27 cellular contexts compared by ENCODE assay signal in genomic region chr1:210800756-210801155, GRCh38.
"Had no signal": no experiment of that assay in that cellular context is flagged by ENCODE, and none has a peak within 500 bp of the region (broad histone marks: within the 10 kb centered on the region; RNA-seq: fewer than 3 reads in every experiment).

No MANE protein-coding gene starts in this region.

- H3K27ac ChIP-seq: cardiac muscle cell, epithelial cell of prostate, gastroesophageal sphincter, right lobe of liver, skin epidermis, testis, transverse colon had no signal

- H3K4me1 Mint-ChIP-seq: activated B cell treated with CpG ODN at 0.5 μM for 24 hours, brain, nephron, T-cell had no signal

- H3K9me3 Mint-ChIP-seq: activated B cell treated with CpG ODN at 0.5 μM for 24 hours; activated CD8-positive, alpha-beta T cell treated with anti-CD3 and anti-CD28 coated beads for 36 hours; activated naive CD4-positive, alpha-beta T cell treated with anti-CD3 and anti-CD28 coated beads, Interleukin-2, amount 50 U/mL, for 72 hours; activated T-helper 2 cell treated with anti-CD3 and anti-CD28 coated beads, Interferon-gamma antibody, Interleukin-2, Interleukin-4, amounts not matched to agents 10 μg/mL and 5 μg/mL and 100 μg/mL, durations not matched to agents 14 hours and 24 hours and 36 hours; brain; nephron; T-cell; T-helper 2 cell treated with Interferon-gamma antibody and Interleukin-4, amounts not matched to agents 5 μg/mL and 100 μg/mL, for 36 hours had no signal

- DNase-seq: activated B cell treated with CpG ODN at 0.5 μM for 24 hours; activated CD4-positive, alpha-beta T cell treated with anti-CD3 and anti-CD28 coated beads, Interleukin-2, amount 50 U/mL, for 1 hour; activated CD8-positive, alpha-beta T cell treated with anti-CD3 and anti-CD28 coated beads for 36 hours; activated T-cell treated with anti-CD3 and anti-CD28 coated beads, Interleukin-2, amount 50 U/mL, for 48 hours; anterior cingulate cortex; dermis blood vessel endothelial cell; effector CD4-positive, alpha-beta T cell; hippocampal formation; left cardiac atrium; mammary epithelial cell; posterior cingulate gyrus; right lobe of liver; stimulated activated CD4-positive, alpha-beta T cell treated with anti-CD3 and anti-CD28 coated beads, Interleukin-12 subunit alpha, Interleukin-12 subunit beta, amount 100 ng/mL, for 4 hours; stimulated activated CD4-positive, alpha-beta T cell treated with anti-CD3 and anti-CD28 coated beads, Interleukin-4, amount 100 ng/mL, for 1 hour; stimulated activated naive CD8-positive, alpha-beta T cell treated with anti-CD3 and anti-CD28 coated beads, Interleukin-15, Interleukin-2, amounts not matched to agents 100 U/mL and 50 U/mL, for 24 hours; T-cell; testis; transverse colon had no signal

- H3K27me3 Mint-ChIP-seq: brain had no signal

- H3K4me3 Mint-ChIP-seq: activated B cell treated with CpG ODN at 0.5 μM for 24 hours; activated CD8-positive, alpha-beta T cell treated with anti-CD3 and anti-CD28 coated beads for 36 hours; brain; nephron; T-cell; T-helper 2 cell treated with Interferon-gamma antibody and Interleukin-4, amounts not matched to agents 5 μg/mL and 100 μg/mL, for 36 hours had no signal

- ATAC-seq: activated CD8-positive, alpha-beta T cell treated with anti-CD3 and anti-CD28 coated beads for 36 hours; activated naive CD4-positive, alpha-beta T cell treated with anti-CD3 and anti-CD28 coated beads, Interleukin-2, amount 50 U/mL, for 72 hours; gastroesophageal sphincter; left cardiac atrium; right lobe of liver; stimulated activated naive CD8-positive, alpha-beta T cell treated with anti-CD3 and anti-CD28 coated beads, Interleukin-15, Interleukin-2, amounts not matched to agents 100 U/mL and 50 U/mL, for 24 hours; T-cell had no signal

- H3K4me3 ChIP-seq: cardiac muscle cell, gastroesophageal sphincter, right lobe of liver, skin epidermis, testis, transverse colon had no signal

- H3K36me3 ChIP-seq: cardiac muscle cell, gastroesophageal sphincter, right lobe of liver, transverse colon had no signal

- H3K27ac Mint-ChIP-seq: activated B cell treated with CpG ODN at 0.5 μM for 24 hours; activated CD8-positive, alpha-beta T cell treated with anti-CD3 and anti-CD28 coated beads for 36 hours; activated naive CD4-positive, alpha-beta T cell treated with anti-CD3 and anti-CD28 coated beads, Interleukin-2, amount 50 U/mL, for 72 hours; activated T-helper 2 cell treated with anti-CD3 and anti-CD28 coated beads, Interferon-gamma antibody, Interleukin-2, Interleukin-4, amounts not matched to agents 10 μg/mL and 5 μg/mL and 100 μg/mL, durations not matched to agents 14 hours and 24 hours and 36 hours; brain; nephron; T-cell; T-helper 2 cell treated with Interferon-gamma antibody and Interleukin-4, amounts not matched to agents 5 μg/mL and 100 μg/mL, for 36 hours had no signal

- H3K9me3 ChIP-seq: gastroesophageal sphincter, right lobe of liver, testis, transverse colon had no signal

- H3K36me3 Mint-ChIP-seq: activated naive CD4-positive, alpha-beta T cell treated with anti-CD3 and anti-CD28 coated beads, Interleukin-2, amount 50 U/mL, for 72 hours; brain; T-cell had no signal

- H3K4me1 ChIP-seq: gastroesophageal sphincter, right lobe of liver, testis, transverse colon had no signal

- H3K27me3 ChIP-seq: cardiac muscle cell, right lobe of liver, testis, transverse colon had no signal
